Comparison of ENCODE assay signal across 23 cellular contexts in genomic region chr15:98740963-98741362, GRCh38.
DNase-seq lines count a peak whose midpoint lies in the region; FAIRE-seq and TF ChIP-seq lines count a peak whose summit lies in the region.
"Had no signal": no experiment of that assay in that cellular context is flagged by ENCODE, and none has a peak within 500 bp of the region (broad histone marks: within the 10 kb centered on the region; RNA-seq: fewer than 3 reads in every experiment).

No MANE protein-coding gene starts in this region.

- no peaks in the 10 kb centered on the region for H3K36me3 ChIP-seq in HEK293 (ENCODE audit: control insufficient read depth in 2 of 2, insufficient read depth in 1 of 2, low read length in 2 of 2)
- no peaks in the 10 kb centered on the region for H3K36me3 ChIP-seq in OCI-LY3 (replicated peaks; ENCODE audit: low read depth, low read length)
- H3K36me3 ChIP-seq: HAP-1 had no signal

- TF ChIP-seq CTCF in HEK293 (tag by site-specific recombination; IDR thresholded peaks at IDR 0.05) (no peak), OCI-LY3 (IDR thresholded peaks at IDR 0.05; ENCODE audit: low read depth, low read length) (no peak), osteocyte (IDR thresholded peaks at IDR 0.05) (no peak)

- H2AFZ ChIP-seq in OCI-LY3 (ENCODE audit: low read depth, low read length), result no peak overlapping the region

- POLR2A ChIA-PET in HEK293 (lab: Yijun Ruan, JAX), result no interaction called here

- H3K27ac Mint-ChIP-seq in osteocyte (ENCODE audit: unreplicated experiment), result peak overlapping the region; percentile 31
- H3K27ac Mint-ChIP-seq: CD4-positive, CD25-positive, alpha-beta regulatory T cell; CD8-positive, alpha-beta memory T cell; HFFc6; IgD-negative memory B cell had no signal

- peaks cover 33% of the 10 kb centered on the region for H3K79me2 ChIP-seq in OCI-LY3 (ENCODE audit: low read length)

- H4K20me1 ChIP-seq in OCI-LY3 (ENCODE audit: insufficient read depth, low read length), result peaks cover 15% of the 10 kb centered on the region; the same call in 1 of the 2 replicates

- H3K9me3 ChIP-seq in HEK293 (ENCODE audit: control insufficient read depth, insufficient read depth, low read depth, low read length) (no peaks in the 10 kb centered on the region), OCI-LY3 (ENCODE audit: insufficient read depth, low read length) (no peaks in the 10 kb centered on the region)
- H3K9me3 ChIP-seq: BE2C, HAP-1 had no signal

- peak overlapping the region; percentile 78 for H3K4me2 ChIP-seq in OCI-LY3 (ENCODE audit: low read length)

- peaks cover 79% of the 10 kb centered on the region for H3K4me1 Mint-ChIP-seq in osteocyte (ENCODE audit: unreplicated experiment)

- CTCF ChIA-PET in HEK293 (lab: Yijun Ruan, JAX), result interaction anchor here (0.9 to 2.1 kb wide), 5 partner anchors 9 to 299 kb away, joined by 3 to 7 read pairs (median 4); no protein-coding TSS in a partner anchor

- H3K4me3 ChIP-seq in HEK293 (ENCODE audit: low read depth, low read length), result no peak overlapping the region
- peak overlapping the region; percentile 67 for H3K4me3 ChIP-seq in OCI-LY3 (ENCODE audit: low read length)
- H3K4me3 ChIP-seq: HAP-1 had no signal

- H3K27ac ChIP-seq in HEK293 (ENCODE audit: extremely low read depth, low read depth, low read length) (no peak overlapping the region), OCI-LY3 (ENCODE audit: low read length) (peak overlapping the region; percentile 43)

- H3K4me1 ChIP-seq in HEK293 (ENCODE audit: control insufficient read depth, insufficient read depth, low read length) (peaks cover 18% of the 10 kb centered on the region), OCI-LY3 (ENCODE audit: low read length) (peaks cover 40% of the 10 kb centered on the region)
- H3K4me1 ChIP-seq: HAP-1 had no signal

- no peaks in the 10 kb centered on the region for H3K36me3 Mint-ChIP-seq in osteocyte (ENCODE audit: unreplicated experiment)
- H3K36me3 Mint-ChIP-seq: CD4-positive, CD25-positive, alpha-beta regulatory T cell; IgD-negative memory B cell had no signal

- H3K9ac ChIP-seq in OCI-LY3 (ENCODE audit: low read length), result peak overlapping the region; percentile 38

- FAIRE-seq in islet of Langerhans (lab: Jason Lieb, UNC), result peak; percentile 56
- FAIRE-seq: D721Med, GM19239, HepG2 had no signal

- no peaks in the 10 kb centered on the region for H3K27me3 Mint-ChIP-seq in osteocyte (ENCODE audit: unreplicated experiment)
- H3K27me3 Mint-ChIP-seq: CD4-positive, CD25-positive, alpha-beta regulatory T cell; IgD-negative memory B cell had no signal

- no peak overlapping the region for H3K4me3 Mint-ChIP-seq in osteocyte (ENCODE audit: unreplicated experiment)
- H3K4me3 Mint-ChIP-seq: CD4-positive, CD25-positive, alpha-beta regulatory T cell; CD8-positive, alpha-beta memory T cell; HFFc6 had no signal

- no peaks in the 10 kb centered on the region for H3K9me3 Mint-ChIP-seq in osteocyte (ENCODE audit: unreplicated experiment)
- H3K9me3 Mint-ChIP-seq: CD4-positive, CD25-positive, alpha-beta regulatory T cell; HFFc6 had no signal

- H3K27me3 ChIP-seq in OCI-LY3 (ENCODE audit: low read depth, low read length), result no peaks in the 10 kb centered on the region
- H3K27me3 ChIP-seq: BE2C had no signal

- no peak for DNase-seq in osteocyte (ENCODE audit: extremely low spot score, unreplicated experiment)
- no peak for DNase-seq in NCI-H2196 treated with DMSO at 0.1 percent for 48 hours (lab: John Stamatoyannopoulos, UW; ENCODE audit: unreplicated experiment)
- no peak for DNase-seq in T-helper 9 cell
- no peak for DNase-seq in NCI-H774 (lab: John Stamatoyannopoulos, UW)
- DNase-seq: ACHN; BE2C; C1 segment of cervical spinal cord; CD4-positive, CD25-positive, alpha-beta regulatory T cell; CD8-positive, alpha-beta memory T cell; COR-L47; DMS153; DMS79; GDM1; HFFc6; KBM-7 had no signal

TF ChIP-seq in HEK293, 187 proteins besides CTCF, POLR2A, EP300 and RAD21:
- TF ChIP-seq ZNF792 (tag by site-specific recombination; IDR thresholded peaks at IDR 0.05) (no peak), KLF1 (tag by site-specific recombination; IDR thresholded peaks at IDR 0.05) (no peak), PRDM6 (tag by site-specific recombination; IDR thresholded peaks at IDR 0.05) (0 out of 2 replicates have a peak, but pooled peaks have one; percentile 11)
